In the genomic region with DNA sequence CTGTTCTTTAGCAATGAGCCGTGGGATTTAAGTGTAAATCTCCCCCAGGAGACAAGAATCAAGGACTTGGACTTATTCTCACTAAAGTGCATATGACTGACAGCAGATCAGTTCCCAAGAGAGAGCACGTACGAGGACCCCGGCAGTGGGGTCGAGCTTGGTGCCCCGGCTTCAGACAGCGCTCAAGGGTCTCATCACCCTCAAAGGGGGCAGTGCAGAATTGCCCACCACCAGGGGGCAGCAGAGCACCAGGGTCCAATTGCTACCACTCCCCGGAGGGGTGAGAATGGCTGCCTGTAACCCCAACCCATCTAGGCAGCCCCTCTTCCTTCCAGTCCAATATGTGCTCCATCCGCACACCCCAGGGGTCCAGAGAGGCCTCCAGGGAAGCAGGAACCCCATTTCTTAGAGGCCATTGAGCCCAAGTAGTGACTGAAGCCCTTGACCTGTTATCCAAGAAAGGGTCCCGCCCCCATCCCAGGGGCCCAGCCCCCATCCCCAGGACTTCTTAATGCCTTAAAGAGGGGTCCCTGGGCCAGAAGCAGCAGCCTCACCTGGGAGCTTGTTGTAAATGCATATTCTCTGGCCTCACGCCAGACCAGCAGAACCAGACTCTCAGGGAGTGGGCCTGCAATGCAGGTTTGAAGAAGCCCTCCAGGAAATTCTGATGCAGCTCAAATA, we compare ENCODE assay signal across 8 cellular contexts.
DNase-seq lines count a peak whose midpoint lies in the region; ATAC-seq and TF ChIP-seq lines count a peak whose summit lies in the region.

No MANE protein-coding gene starts in this region.

- H3K4me3 Mint-ChIP-seq in Calu3 (ENCODE audit: low read depth, unreplicated experiment), result no peak overlapping the region
- H3K4me3 Mint-ChIP-seq in chondrocyte (ENCODE audit: unreplicated experiment), result no peak overlapping the region

- H2BK15ac ChIP-seq in mesenchymal stem cell (ENCODE audit: low read depth, poor library complexity, severe bottlenecking), result peak overlapping the region; percentile 77

- H3K9ac ChIP-seq in KMS-11, result no peak overlapping the region
- no peak overlapping the region for H3K9ac ChIP-seq in mesenchymal stem cell (ENCODE audit: low read length)

- H3K27me3 ChIP-seq in KMS-11 (ENCODE audit: insufficient read depth, low read depth) (peaks cover 77% of the 10 kb centered on the region), mesenchymal stem cell (ENCODE audit: control insufficient read depth in 1 of 2, insufficient read depth in 1 of 2, low read length in 2 of 2) (no peaks in the 10 kb centered on the region)

- H4K8ac ChIP-seq in mesenchymal stem cell (ENCODE audit: low read length), result no peak overlapping the region

- ATAC-seq in GM19351 (IDR thresholded peaks at IDR 0.05; ENCODE audit: unreplicated experiment), result no peak
- no peak for ATAC-seq in HG02870 (IDR thresholded peaks at IDR 0.05; ENCODE audit: unreplicated experiment)

- CTCF ChIA-PET in Calu3 (lab: Charles Lee), result interaction anchor here (1.5 to 2.0 kb wide), 2 partner anchors 30 to 162 kb away, joined by 3 to 7 read pairs; no protein-coding TSS in a partner anchor

- TF ChIP-seq CTCF in Calu3 (IDR thresholded peaks at IDR 0.05; ENCODE audit: unreplicated experiment), result peak; percentile 98
- TF ChIP-seq CTCF in KMS-11 (conservative IDR thresholded peaks at IDR 0.05; ENCODE audit: low read depth, low read length), result peak; percentile 89
- TF ChIP-seq CTCF in chondrocyte (IDR thresholded peaks at IDR 0.05), result peak; percentile 82

- H3K27ac Mint-ChIP-seq in Calu3 (ENCODE audit: unreplicated experiment) (no peak overlapping the region), chondrocyte (ENCODE audit: unreplicated experiment) (no peak overlapping the region)

- H3K4ac ChIP-seq in mesenchymal stem cell (ENCODE audit: low read depth in 1 of 2, low read length in 2 of 2), result no peak overlapping the region

- no peaks in the 10 kb centered on the region for H3K4me1 Mint-ChIP-seq in Calu3 (ENCODE audit: low read depth, unreplicated experiment)
- peaks cover 9% of the 10 kb centered on the region for H3K4me1 Mint-ChIP-seq in chondrocyte (ENCODE audit: low read depth)

- WGBS in mesenchymal stem cell, result 75% methylated on average over 11 of the region's 11 CpGs

- H3K79me1 ChIP-seq in mesenchymal stem cell (replicated peaks; ENCODE audit: low read length, poor library complexity, severe bottlenecking), result no peaks in the 10 kb centered on the region

- no peaks in the 10 kb centered on the region for H3K79me2 ChIP-seq in KMS-11 (ENCODE audit: insufficient read depth, low read depth)

- H3K23ac ChIP-seq in mesenchymal stem cell (ENCODE audit: low read length in 2 of 2), result no peak overlapping the region

- no peak overlapping the region for H2BK5ac ChIP-seq in mesenchymal stem cell (ENCODE audit: low read depth, low read length, poor library complexity, severe bottlenecking)

- H2AK5ac ChIP-seq in mesenchymal stem cell (ENCODE audit: low read length, severe bottlenecking), result no peak overlapping the region

- H2AFZ ChIP-seq in KMS-11 (ENCODE audit: low read depth), result no peak overlapping the region
- no peak overlapping the region for H2AFZ ChIP-seq in mesenchymal stem cell (ENCODE audit: low read depth, low read length)

- H3K4me2 ChIP-seq in KMS-11 (no peak overlapping the region), mesenchymal stem cell (ENCODE audit: low read length, poor library complexity, severe bottlenecking) (no peak overlapping the region)

- H3K18ac ChIP-seq in mesenchymal stem cell (ENCODE audit: low read depth in 1 of 2, low read length in 2 of 2), result no peak overlapping the region

- H4K91ac ChIP-seq in mesenchymal stem cell (ENCODE audit: low read length), result no peak overlapping the region

- BruUV-seq in Calu3 (replicated peaks; lab: Mats Ljungman, UMichigan), result no TSS peak

- no peak overlapping the region for H2BK12ac ChIP-seq in mesenchymal stem cell (ENCODE audit: low read length in 2 of 2)

- peaks cover 34% of the 10 kb centered on the region for H3K27me3 Mint-ChIP-seq in Calu3 (ENCODE audit: unreplicated experiment)
- peaks cover 11% of the 10 kb centered on the region for H3K27me3 Mint-ChIP-seq in chondrocyte (ENCODE audit: low read depth)

- H3K4me1 ChIP-seq in KMS-11 (ENCODE audit: low read depth, poor library complexity, severe bottlenecking), result no peaks in the 10 kb centered on the region
- peaks cover 9% of the 10 kb centered on the region for H3K4me1 ChIP-seq in mesenchymal stem cell (ENCODE audit: control insufficient read depth, insufficient read depth, low read depth, low read length)

- H3K9me3 ChIP-seq in mesenchymal stem cell (ENCODE audit: control insufficient read depth, low read length), result no peaks in the 10 kb centered on the region

- H3K36me3 ChIP-seq in KMS-11 (ENCODE audit: insufficient read depth) (no peaks in the 10 kb centered on the region), mesenchymal stem cell (ENCODE audit: control insufficient read depth in 1 of 2, insufficient read depth in 2 of 2, low read depth in 1 of 2, low read length in 2 of 2) (no peaks in the 10 kb centered on the region)

- H3K9me3 Mint-ChIP-seq in Calu3 (ENCODE audit: low read depth, unreplicated experiment) (no peaks in the 10 kb centered on the region), chondrocyte (ENCODE audit: low read depth) (no peaks in the 10 kb centered on the region)

- no peaks in the 10 kb centered on the region for H4K20me1 ChIP-seq in KMS-11 (ENCODE audit: insufficient read depth)

- no peak overlapping the region for H2BK120ac ChIP-seq in mesenchymal stem cell (ENCODE audit: low read depth, low read length)

- intact Hi-C loops in Calu3 (cut with micrococcal nuclease; ENCODE audit: unreplicated experiment), result loop anchor here (1.0 kb wide), 2 partner anchors 27 to 161 kb away; no protein-coding TSS in a partner anchor

- H3K27ac ChIP-seq in KMS-11 (no peak overlapping the region), mesenchymal stem cell (ENCODE audit: low read length, poor library complexity, severe bottlenecking) (no peak overlapping the region)

- H3K36me3 Mint-ChIP-seq in Calu3 (ENCODE audit: insufficient read depth, unreplicated experiment) (no peaks in the 10 kb centered on the region), chondrocyte (ENCODE audit: low read depth) (no peaks in the 10 kb centered on the region)

- H3K4me3 ChIP-seq in KMS-11 (IDR thresholded peaks at IDR 0.05; ENCODE audit: insufficient read depth, low read depth, low read length) (no peak overlapping the region), mesenchymal stem cell (ENCODE audit: insufficient read depth in 1 of 2, low read depth in 1 of 2, low read length in 2 of 2) (no peak overlapping the region)

- DNase-seq in Calu3, result peak; percentile 84
- DNase-seq in activated CD4-positive, alpha-beta T cell treated with anti-CD3 and anti-CD28 coated beads for 1 hour, result peak; percentile 52
- DNase-seq in chondrocyte (ENCODE audit: low spot score), result no peak
- no peak for DNase-seq in mesenchymal stem cell
- peak; percentile 89 for DNase-seq in stimulated activated CD8-positive, alpha-beta memory T cell treated with anti-CD3 and anti-CD28 coated beads, Interleukin-4, amount 100 ng/mL, for 48 hours

- no peak overlapping the region for H3K14ac ChIP-seq in mesenchymal stem cell (ENCODE audit: low read length in 2 of 2)

Comparison
In these comparisons a context has a peak if more than half of its experiments do, and no peak if none do; other contexts are left out.
1. DNase-seq: peak in Calu3 (single experiment), activated CD4-positive, alpha-beta T cell treated with anti-CD3 and anti-CD28 coated beads for 1 hour (single experiment) and stimulated activated CD8-positive, alpha-beta memory T cell treated with anti-CD3 and anti-CD28 coated beads, Interleukin-4, amount 100 ng/mL, for 48 hours (single experiment); none in chondrocyte (single experiment) and mesenchymal stem cell (single experiment).
2. Peak in every context shown above with its lines, with median percentiles within 50 percentile points of each other: CTCF ChIP-seq.